1 cellular context compared by ENCODE assay signal in genomic region chr2:102520009-102520408, GRCh38.
TF ChIP-seq lines count a peak whose summit lies in the region.

No MANE protein-coding gene starts in this region.

TF ChIP-seq in liver, 16 proteins besides CTCF, POLR2A, EP300 and RAD21 (continued from another document):
- TF ChIP-seq, protein P1, sequence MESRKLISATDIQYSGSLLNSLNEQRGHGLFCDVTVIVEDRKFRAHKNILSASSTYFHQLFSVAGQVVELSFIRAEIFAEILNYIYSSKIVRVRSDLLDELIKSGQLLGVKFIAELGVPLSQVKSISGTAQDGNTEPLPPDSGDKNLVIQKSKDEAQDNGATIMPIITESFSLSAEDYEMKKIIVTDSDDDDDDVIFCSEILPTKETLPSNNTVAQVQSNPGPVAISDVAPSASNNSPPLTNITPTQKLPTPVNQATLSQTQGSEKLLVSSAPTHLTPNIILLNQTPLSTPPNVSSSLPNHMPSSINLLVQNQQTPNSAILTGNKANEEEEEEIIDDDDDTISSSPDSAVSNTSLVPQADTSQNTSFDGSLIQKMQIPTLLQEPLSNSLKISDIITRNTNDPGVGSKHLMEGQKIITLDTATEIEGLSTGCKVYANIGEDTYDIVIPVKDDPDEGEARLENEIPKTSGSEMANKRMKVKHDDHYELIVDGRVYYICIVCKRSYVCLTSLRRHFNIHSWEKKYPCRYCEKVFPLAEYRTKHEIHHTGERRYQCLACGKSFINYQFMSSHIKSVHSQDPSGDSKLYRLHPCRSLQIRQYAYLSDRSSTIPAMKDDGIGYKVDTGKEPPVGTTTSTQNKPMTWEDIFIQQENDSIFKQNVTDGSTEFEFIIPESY (IDR thresholded peaks at IDR 0.05): no peak
- TF ChIP-seq GABPA (IDR thresholded peaks at IDR 0.05 in 1 of 2, conservative IDR thresholded peaks at IDR 0.05 in 1 of 2) (no peak), HNF4G (IDR thresholded peaks at IDR 0.05) (no peak), NR2F2 (IDR thresholded peaks at IDR 0.05) (no peak)
